ENCODE assay signal across 35 cellular contexts in genomic region chr20:17756529-17756928, GRCh38. TPM values are rescaled to one million over a fixed set of nuclear protein-coding genes. Genes with fewer than 3 reads are reported as not detected.
"Had no signal": no experiment of that assay in that cellular context is flagged by ENCODE, and none has a peak within 500 bp of the region (broad histone marks: within the 10 kb centered on the region; RNA-seq: fewer than 3 reads in every experiment).

No MANE protein-coding gene starts in this region.

- H3K27ac Mint-ChIP-seq: naive B cell; naive thymus-derived CD8-positive, alpha-beta T cell; natural killer cell treated with Interleukin-12 subunit alpha and Interleukin-12 subunit beta and Interleukin-15 and Interleukin-18, amount 100 ng/mL, for 72 hours; nephron progenitor cell; progenitor cell of endocrine pancreas; stimulated activated naive CD8-positive, alpha-beta T cell treated with anti-CD3 and anti-CD28 coated beads, Interleukin-15, amount 100 ng/mL, for 72 hours; type B pancreatic cell had no signal

- DNase-seq: naive B cell; naive thymus-derived CD8-positive, alpha-beta T cell; nephron progenitor cell; occipital lobe; ovary; posterior cingulate gyrus; psoas muscle; right cardiac atrium; spleen; stimulated activated CD4-positive, alpha-beta T cell treated with anti-CD3 and anti-CD28 coated beads, Interleukin-12 subunit alpha, Interleukin-12 subunit beta, amount 100 ng/mL, for 4 hours; stimulated activated CD4-positive, alpha-beta T cell treated with anti-CD3 and anti-CD28 coated beads, Interleukin-1b, Interleukin-23, amount 100 ng/mL, for 48 hours; stimulated activated CD4-positive, alpha-beta T cell treated with anti-CD3 and anti-CD28 coated beads, Interleukin-4, amount 100 ng/mL, for 1 hour; stimulated activated CD4-positive, alpha-beta T cell treated with anti-CD3 and anti-CD28 coated beads, Interleukin-4, amount 100 ng/mL, for 4 hours; stimulated activated CD8-positive, alpha-beta memory T cell treated with anti-CD3 and anti-CD28 coated beads, Interleukin-4, amount 100 ng/mL, for 48 hours; stimulated activated naive CD4-positive, alpha-beta T cell; stimulated activated naive CD8-positive, alpha-beta T cell treated with anti-CD3 and anti-CD28 coated beads, Interleukin-15, amount 100 ng/mL, for 72 hours; stimulated activated naive CD8-positive, alpha-beta T cell treated with anti-CD3 and anti-CD28 coated beads, Interleukin-15, Interleukin-2, amounts not matched to agents 100 U/mL and 50 U/mL, for 24 hours; substantia nigra; testis; tibial artery; transverse colon; upper lobe of right lung; uterus had no signal

- H3K79me2 ChIP-seq: parathyroid adenoma had no signal

- H3K27ac ChIP-seq: neural progenitor cell, ovary, parathyroid adenoma, psoas muscle, skin epidermis, spleen, suprapubic skin, testis, tibial artery, transverse colon, upper lobe of right lung, uterus had no signal

- H3K4me3 Mint-ChIP-seq: naive B cell; naive thymus-derived CD8-positive, alpha-beta T cell; natural killer cell treated with Interleukin-12 subunit alpha and Interleukin-12 subunit beta and Interleukin-15 and Interleukin-18, amount 100 ng/mL, for 72 hours; nephron progenitor cell; neural progenitor cell; stimulated activated naive CD8-positive, alpha-beta T cell treated with anti-CD3 and anti-CD28 coated beads, Interleukin-15, amount 100 ng/mL, for 72 hours; type B pancreatic cell had no signal

- H3K9me3 Mint-ChIP-seq: natural killer cell treated with Interleukin-12 subunit alpha and Interleukin-12 subunit beta and Interleukin-15 and Interleukin-18, amount 100 ng/mL, for 72 hours had no signal

- H3K4me2 ChIP-seq: neural progenitor cell, smooth muscle cell had no signal

- ATAC-seq: naive thymus-derived CD8-positive, alpha-beta T cell; natural killer cell treated with Interleukin-12 subunit alpha and Interleukin-12 subunit beta and Interleukin-15 and Interleukin-18, amount 100 ng/mL, for 72 hours; psoas muscle; right cardiac atrium; sciatic nerve; stimulated activated naive CD8-positive, alpha-beta T cell treated with anti-CD3 and anti-CD28 coated beads, Interleukin-15, amount 100 ng/mL, for 72 hours; stimulated activated naive CD8-positive, alpha-beta T cell treated with anti-CD3 and anti-CD28 coated beads, Interleukin-15, Interleukin-2, amounts not matched to agents 100 U/mL and 50 U/mL, for 24 hours; upper lobe of right lung had no signal

- H3K4me3 ChIP-seq: neural progenitor cell, ovary, psoas muscle, skin epidermis, smooth muscle cell, spleen, suprapubic skin, testis, tibial artery, transverse colon, upper lobe of right lung, uterus had no signal

- H2AFZ ChIP-seq: neural progenitor cell, parathyroid adenoma had no signal

- H3K36me3 ChIP-seq: neural progenitor cell, ovary, spleen, suprapubic skin, tibial artery, transverse colon, upper lobe of right lung, uterus had no signal

- H3K36me3 Mint-ChIP-seq: neural progenitor cell, type B pancreatic cell had no signal

- H3K4me1 ChIP-seq: neural progenitor cell, parathyroid adenoma, psoas muscle, spleen, suprapubic skin, testis, tibial artery, transverse colon, upper lobe of right lung, uterus had no signal

- H3K27me3 ChIP-seq: neural progenitor cell, ovary, spleen, suprapubic skin, testis, tibial artery, transverse colon, upper lobe of right lung, uterus had no signal

- H3K9ac ChIP-seq: neural progenitor cell, parathyroid adenoma had no signal

- H3K4me1 Mint-ChIP-seq: naive B cell; naive thymus-derived CD8-positive, alpha-beta T cell; nephron progenitor cell; stimulated activated naive CD8-positive, alpha-beta T cell treated with anti-CD3 and anti-CD28 coated beads, Interleukin-15, amount 100 ng/mL, for 72 hours had no signal

- H3K9me3 ChIP-seq: ovary, psoas muscle, testis, transverse colon, upper lobe of right lung had no signal

RNA-seq across cellular contexts. Expression of gene BANF2, which starts 56.8 kb away (rescaled TPM):
- total RNA-seq: naive thymus-derived CD8-positive, alpha-beta T cell; natural killer cell treated with Interleukin-12 subunit alpha and Interleukin-12 subunit beta and Interleukin-15 and Interleukin-18, amount 100 ng/mL, for 72 hours; occipital lobe; osteoblast; ovary; progenitor cell of endocrine pancreas; psoas muscle; renal cortical epithelial cell; right cardiac atrium; sciatic nerve; smooth muscle cell; spleen; suprapubic skin; transverse colon; upper lobe of right lung; urinary bladder; uterus had no signal
- polyA plus RNA-seq: naive thymus-derived CD8-positive, alpha-beta T cell; ovary; psoas muscle; right cardiac atrium; smooth muscle cell; spleen; urinary bladder had no signal
